In genomic region chr19:47545061-47545948, GRCh38 we compare ENCODE assay signal across 1 cellular context.
TF ChIP-seq lines count a peak whose summit lies in the region.

No MANE protein-coding gene starts in this region.

TF ChIP-seq in H1, 55 proteins besides CTCF, POLR2A, EP300 and RAD21:
- TF ChIP-seq JUN (IDR thresholded peaks at IDR 0.05; ENCODE audit: low read depth, low read length) (no peak), FOSL1 (IDR thresholded peaks at IDR 0.05; ENCODE audit: insufficient read depth, low read depth, low read length) (no peak), BCL11A (IDR thresholded peaks at IDR 0.05; ENCODE audit: low read depth in 2 of 2, low read length in 2 of 2) (no peak), EZH2 (IDR thresholded peaks at IDR 0.05; ENCODE audit: low read depth, low read length, severe bottlenecking) (no peak), CHD2 (IDR thresholded peaks at IDR 0.05; ENCODE audit: low read length) (no peak), SP2 (IDR thresholded peaks at IDR 0.05; ENCODE audit: low read length) (no peak), RXRA (IDR thresholded peaks at IDR 0.05; ENCODE audit: insufficient read depth, low read depth, low read length) (no peak), BACH1 (IDR thresholded peaks at IDR 0.05; ENCODE audit: low read length) (no peak), SP4 (IDR thresholded peaks at IDR 0.05; ENCODE audit: low read length) (no peak), ATF3 (IDR thresholded peaks at IDR 0.05; ENCODE audit: insufficient read depth, low read depth, low read length) (no peak), CEBPB (IDR thresholded peaks at IDR 0.05; ENCODE audit: low read depth, low read length) (no peak), SUZ12 (IDR thresholded peaks at IDR 0.05; ENCODE audit: low read length) (no peak)
